8 cellular contexts compared by ENCODE assay signal in genomic region chr20:44618318-44618731, GRCh38. TPM values are rescaled to one million over a fixed set of nuclear protein-coding genes. Genes with fewer than 3 reads are reported as not detected.
A peak's percentile ranks its signal among the peaks of the same experiment; 100 is the strongest.
DNase-seq lines count a peak whose midpoint lies in the region; ATAC-seq and TF ChIP-seq lines count a peak whose summit lies in the region.
"Had no signal": no experiment of that assay in that cellular context is flagged by ENCODE, and none has a peak within 500 bp of the region (broad histone marks: within the 10 kb centered on the region; RNA-seq: fewer than 3 reads in every experiment).

No MANE protein-coding gene starts in this region.

- H3K4me3 ChIP-seq in OCI-LY3 (ENCODE audit: low read length) = no peak overlapping the region

- intact Hi-C loops in left ventricle myocardium superior (cut with micrococcal nuclease) = loop anchor here (10.0 kb wide), 1 partner anchor 234 kb away; no protein-coding TSS in a partner anchor

- TF ChIP-seq CTCF in OCI-LY3 (IDR thresholded peaks at IDR 0.05; ENCODE audit: low read depth, low read length) = no peak

- H3K27ac ChIP-seq in OCI-LY3 (ENCODE audit: low read length) = peak overlapping the region; percentile 14; the same call in 1 of the 2 replicates

- peaks cover 66% of the 10 kb centered on the region for H4K20me1 ChIP-seq in OCI-LY3 (ENCODE audit: insufficient read depth, low read length)

- H3K36me3 ChIP-seq in OCI-LY3 (replicated peaks; ENCODE audit: low read depth, low read length) = peaks cover 98% of the 10 kb centered on the region

- peaks cover 26% of the 10 kb centered on the region for H3K79me2 ChIP-seq in OCI-LY3 (ENCODE audit: low read length)

- H3K4me2 ChIP-seq in OCI-LY3 (ENCODE audit: low read length) = no peak overlapping the region

- peak; percentile 20 for DNase-seq in activated T-cell treated with anti-CD3 and anti-CD28 coated beads for 4 hours
- DNase-seq in left ventricle myocardium superior = peak; percentile 74
- DNase-seq in stimulated activated naive CD4-positive, alpha-beta T cell treated with Interleukin-2 at 50 U/mL for 16 hours (lab: John Stamatoyannopoulos, UW) = peak; percentile 14
- no peak for DNase-seq in NCI-H226
- DNase-seq in HT-29 (ENCODE audit: low spot score) = no peak
- DNase-seq: effector CD4-positive, alpha-beta T cell had no signal

- H3K9ac ChIP-seq in OCI-LY3 (ENCODE audit: low read length) = no peak overlapping the region

- H3K4me1 ChIP-seq in OCI-LY3 (ENCODE audit: low read length) = no peaks in the 10 kb centered on the region

- no peak for ATAC-seq in left ventricle myocardium superior
- no peak for ATAC-seq in HG03469 (IDR thresholded peaks at IDR 0.05; ENCODE audit: unreplicated experiment)

- H3K27me3 ChIP-seq in OCI-LY3 (ENCODE audit: low read depth, low read length) = no peaks in the 10 kb centered on the region

- no peaks in the 10 kb centered on the region for H3K9me3 ChIP-seq in OCI-LY3 (ENCODE audit: insufficient read depth, low read length)

- no peak overlapping the region for H2AFZ ChIP-seq in OCI-LY3 (ENCODE audit: low read depth, low read length)

RNA-seq across cellular contexts. Expression of gene ADA, which starts 33.2 kb away (rescaled TPM):
- 8.5 TPM for total RNA-seq in left ventricle myocardium superior
- total RNA-seq in HT-29 (2014; rRNA removed; shearing (Covaris generic)) = 0.39 TPM in 1 of 2 replicates, not detected in the other

RNA-seq across cellular contexts. Expression of gene PKIG, which starts 35.9 kb away (rescaled TPM):
- total RNA-seq in left ventricle myocardium superior = 195 TPM
- total RNA-seq in HT-29 (2014; rRNA removed; shearing (Covaris generic)) = 0.29 and 1.3 TPM in 2 replicates

Comparison
In these comparisons a context has a peak if more than half of its experiments do, and no peak if none do; other contexts are left out.
1. DNase-seq: peak in activated T-cell treated with anti-CD3 and anti-CD28 coated beads for 4 hours (single experiment), left ventricle myocardium superior (single experiment) and stimulated activated naive CD4-positive, alpha-beta T cell treated with Interleukin-2 at 50 U/mL for 16 hours (single experiment); none in NCI-H226 (single experiment) and HT-29 (single experiment).
2. RNA of gene PKIG, which starts 35.9 kb away (total RNA-seq): 195 TPM in left ventricle myocardium superior (single experiment); 0.29 to 1.3 TPM in HT-29; every median in the first group is over 10 times any median in the second.